ENCODE assay signal across 13 cellular contexts in genomic region chr4:159267940-159268327, GRCh38.
A peak's percentile ranks its signal among the peaks of the same experiment; 100 is the strongest.
DNase-seq lines count a peak whose midpoint lies in the region; ATAC-seq and TF ChIP-seq lines count a peak whose summit lies in the region.
"Had no signal": no experiment of that assay in that cellular context is flagged by ENCODE, and none has a peak within 500 bp of the region (broad histone marks: within the 10 kb centered on the region; RNA-seq: fewer than 3 reads in every experiment).

No MANE protein-coding gene starts in this region.

- intact Hi-C loops in right lobe of liver (cut with DNase I) (no loop called here), breast epithelium (cut with DNase I; ENCODE audit: low total_unique reads) (no loop called here)

- no peak for TF ChIP-seq CTCF in right lobe of liver (IDR thresholded peaks at IDR 0.05)
- TF ChIP-seq CTCF in breast epithelium (IDR thresholded peaks at IDR 0.05): no peak

- no peaks in the 10 kb centered on the region for H3K27me3 ChIP-seq in right lobe of liver
- H3K27me3 ChIP-seq in breast epithelium: no peaks in the 10 kb centered on the region

- TF ChIP-seq POLR2A in right lobe of liver (IDR thresholded peaks at IDR 0.05) (no peak), breast epithelium (IDR thresholded peaks at IDR 0.05) (no peak)

- H3K27ac ChIP-seq in cingulate gyrus (ENCODE audit: low read depth, low read length): peak overlapping the region; percentile 89
- H3K27ac ChIP-seq in right lobe of liver: peak overlapping the region; percentile 2 to 54 (median 25)
- peak overlapping the region; percentile 76 for H3K27ac ChIP-seq in temporal lobe (ENCODE audit: low read depth, low read length)
- no peak overlapping the region for H3K27ac ChIP-seq in breast epithelium

- peak overlapping the region in 2 of 3 donors; percentile 9 to 27 for H3K4me3 ChIP-seq in right lobe of liver
- H3K4me3 ChIP-seq in breast epithelium: peak overlapping the region in 1 of 3 donors; percentile 18

- H3K36me3 ChIP-seq in right lobe of liver (no peaks in the 10 kb centered on the region), breast epithelium (no peaks in the 10 kb centered on the region)

- WGBS in right lobe of liver (ENCODE audit: insufficient coverage, low coverage, low lambda C conversion rate, missing lambda C conversion rate): 29% methylated on average over 5 of the region's 5 CpGs

- ATAC-seq in HG03175 (IDR thresholded peaks at IDR 0.05; ENCODE audit: unreplicated experiment): peak; percentile 7
- ATAC-seq in right lobe of liver: peak; percentile 29 to 60 (median 43)
- no peak for ATAC-seq in GM21737 (IDR thresholded peaks at IDR 0.05; ENCODE audit: unreplicated experiment)
- no peak for ATAC-seq in GM18909 (IDR thresholded peaks at IDR 0.05; ENCODE audit: poor library complexity, unreplicated experiment)
- no peak for ATAC-seq in HG02938 (IDR thresholded peaks at IDR 0.05; ENCODE audit: unreplicated experiment)
- ATAC-seq: Panc1; stimulated activated naive CD8-positive, alpha-beta T cell treated with anti-CD3 and anti-CD28 coated beads, Interleukin-15, Interleukin-2, amounts not matched to agents 100 U/mL and 50 U/mL, for 24 hours had no signal

- peaks cover 0 to 18% (median 5%) of the 10 kb centered on the region in 4 donors for H3K4me1 ChIP-seq in right lobe of liver
- H3K4me1 ChIP-seq in breast epithelium: no peaks in the 10 kb centered on the region

- H3K9me3 ChIP-seq in right lobe of liver (no peaks in the 10 kb centered on the region), breast epithelium (no peaks in the 10 kb centered on the region)

- DNase-seq in right lobe of liver (no peak), breast epithelium (ENCODE audit: low spot score in 2 of 2) (no peak)
- DNase-seq: activated T-cell treated with anti-CD3 and anti-CD28 coated beads for 4 hours; Calu3; NCI-H1930; stimulated activated naive CD8-positive, alpha-beta T cell treated with anti-CD3 and anti-CD28 coated beads, Interleukin-15, Interleukin-2, amounts not matched to agents 100 U/mL and 50 U/mL, for 24 hours had no signal

Comparison
In these comparisons a context has a peak if more than half of its experiments do, and no peak if none do; other contexts are left out.
1. ATAC-seq: peak in HG03175 (single experiment) and right lobe of liver (4 of 4); none in GM21737 (single experiment), GM18909 (single experiment) and HG02938 (single experiment).
2. H3K27ac ChIP-seq: peak in cingulate gyrus (single experiment), right lobe of liver (3 of 3) and temporal lobe (single experiment); none in breast epithelium (0 of 2).